ENCODE assay signal across 18 cellular contexts in genomic region chr15:36863551-36863950, GRCh38.
A peak's percentile ranks its signal among the peaks of the same experiment; 100 is the strongest.
DNase-seq lines count a peak whose midpoint lies in the region; ATAC-seq, FAIRE-seq and TF ChIP-seq lines count a peak whose summit lies in the region.
"Had no signal": no experiment of that assay in that cellular context is flagged by ENCODE, and none has a peak within 500 bp of the region (broad histone marks: within the 10 kb centered on the region; RNA-seq: fewer than 3 reads in every experiment).

No MANE protein-coding gene starts in this region.

- no peak overlapping the region for H3K14ac ChIP-seq in H1 (ENCODE audit: insufficient read length)

- H2BK12ac ChIP-seq in H1 (ENCODE audit: low read depth, low read length): no peak overlapping the region

- no peak for TF ChIP-seq RAD21 in H1 (IDR thresholded peaks at IDR 0.05 in 1 of 2, conservative IDR thresholded peaks at IDR 0.05 in 1 of 2; ENCODE audit: low read depth in 2 of 2, low read length in 2 of 2)

- no peak overlapping the region for H2AK5ac ChIP-seq in H1 (ENCODE audit: low read depth, low read length)

- no peak for TF ChIP-seq CTCF in H1 (IDR thresholded peaks at IDR 0.05; ENCODE audit: control extremely low read depth in 1 of 3, insufficient read depth in 1 of 3, low read depth in 1 of 3, low read length in 3 of 3)
- no peak for TF ChIP-seq CTCF in suprapubic skin (IDR thresholded peaks at IDR 0.05)

- TF ChIP-seq EP300 in H1 (IDR thresholded peaks at IDR 0.05; ENCODE audit: borderline replicate concordance in 1 of 2, low read depth in 2 of 2, low read length in 2 of 2) (no peak), suprapubic skin (IDR thresholded peaks at IDR 0.05) (no peak)

- H3K4me1 ChIP-seq in H1 (replicated peaks in 1 of 4; ENCODE audit: control insufficient read depth in 3 of 4, insufficient read depth in 4 of 4, low read length in 3 of 4) (no peaks in the 10 kb centered on the region; a peak in 1 of 7 replicates), suprapubic skin (no peaks in the 10 kb centered on the region)
- H3K4me1 ChIP-seq: A549 had no signal

- H4K91ac ChIP-seq in H1 (replicated peaks; ENCODE audit: insufficient read length, low read length): no peak overlapping the region

- H4K5ac ChIP-seq in H1 (ENCODE audit: insufficient read length, low read depth, low read length): no peak overlapping the region

- H3K23me2 ChIP-seq in H1 (ENCODE audit: low read depth, low read length): no peaks in the 10 kb centered on the region

- H2AFZ ChIP-seq in H1 (ENCODE audit: low read length): no peak overlapping the region

- DNase-seq in NCI-H345 (lab: John Stamatoyannopoulos, UW) (peak; percentile 1), NCI-H345 treated with DMSO at 0.1 percent for 48 hours (lab: John Stamatoyannopoulos, UW; ENCODE audit: unreplicated experiment) (no peak), NCI-H2227 (lab: John Stamatoyannopoulos, UW; ENCODE audit: unreplicated experiment) (peak; percentile 67), H1 (ENCODE audit: low read depth in 1 of 2, low spot score in 2 of 2) (no peak), NCI-H748 treated with DMSO at 0.1 percent for 48 hours (lab: John Stamatoyannopoulos, UW) (no peak), suprapubic skin (ENCODE audit: low spot score in 2 of 2) (no peak)
- DNase-seq: CD4-positive, alpha-beta memory T cell; DMS153; Kasumi-1; NCI-H146; NCI-H446 treated with DMSO at 0.1 percent for 48 hours; NCI-H774; SHP77; T-helper 1 cell had no signal

- no peak overlapping the region for H2BK20ac ChIP-seq in H1 (ENCODE audit: low read length)

- POLR2A ChIA-PET in H1 (lab: Charles Lee; ENCODE audit: partially characterized antibody): no interaction called here

- peak; percentile 7 for FAIRE-seq in H1 (lab: Jason Lieb, UNC)
- FAIRE-seq: A549, GM12891, GM19239 had no signal

- H3K56ac ChIP-seq in H1 (replicated peaks; ENCODE audit: insufficient read length, low read depth, low read length): no peak overlapping the region

- no peak overlapping the region for H3K27ac ChIP-seq in H1 (ENCODE audit: low read depth, low read length)
- no peak overlapping the region for H3K27ac ChIP-seq in suprapubic skin
- H3K27ac ChIP-seq: A549 had no signal

- H3K9me3 ChIP-seq in H1 (ENCODE audit: insufficient read depth in 2 of 2, low read depth in 1 of 2, low read length in 1 of 2): no peaks in the 10 kb centered on the region
- no peaks in the 10 kb centered on the region for H3K9me3 ChIP-seq in suprapubic skin
- H3K9me3 ChIP-seq: A549 had no signal

- no peak overlapping the region for H2BK15ac ChIP-seq in H1 (ENCODE audit: low read length)

- H4K8ac ChIP-seq in H1 (ENCODE audit: extremely low read depth, insufficient read depth, low read length): no peak overlapping the region

- ATAC-seq in GM21390 (IDR thresholded peaks at IDR 0.05; ENCODE audit: unreplicated experiment): no peak
- ATAC-seq: A549 had no signal

- 95% methylated on average over 4 of the region's 4 CpGs; no CpG with 5 or more reads in 1 of the 2 experiments for WGBS in H1 (ENCODE audit: extremely low coverage in 1 of 2, insufficient coverage in 1 of 2, insufficient read length in 1 of 2, insufficient replicate concordance in 2 of 2, low coverage in 1 of 2, low lambda C conversion rate in 2 of 2, missing lambda C conversion rate in 1 of 2), 2 experiments
- WGBS in suprapubic skin: 60% methylated on average over 4 of the region's 4 CpGs

- no peak overlapping the region for H3K4ac ChIP-seq in H1 (replicated peaks; ENCODE audit: insufficient read length, low read depth, low read length)

- H3K4me3 ChIP-seq in H1 (ENCODE audit: extremely low read depth in 1 of 4, insufficient read depth in 2 of 4, low read depth in 3 of 4, low read length in 4 of 4) (no peak overlapping the region), suprapubic skin (no peak overlapping the region)
- H3K4me3 ChIP-seq: A549 had no signal

- H2BK5ac ChIP-seq in H1 (ENCODE audit: low read depth, low read length): no peak overlapping the region

- H3K27me3 ChIP-seq in H1 (replicated peaks in 1 of 4; ENCODE audit: control insufficient read depth in 3 of 4, extremely low read depth in 1 of 4, insufficient read depth in 3 of 4, low read length in 3 of 4): peaks cover 0 to 3% (median 0%) of the 10 kb centered on the region in 4 experiments; a peak in 1 of 7 replicates
- H3K27me3 ChIP-seq in suprapubic skin: no peaks in the 10 kb centered on the region

- H4K20me1 ChIP-seq in H1 (replicated peaks in 1 of 2; ENCODE audit: control insufficient read depth in 1 of 2, insufficient read depth in 2 of 2, low read length in 2 of 2): no peaks in the 10 kb centered on the region

- H2BK120ac ChIP-seq in H1 (replicated peaks; ENCODE audit: low read depth, low read length): no peak overlapping the region

- TF ChIP-seq POLR2A in H1 (IDR thresholded peaks at IDR 0.05; ENCODE audit: control extremely low read depth in 1 of 2, low read depth in 2 of 2, low read length in 2 of 2): no peak
- TF ChIP-seq POLR2A in suprapubic skin (IDR thresholded peaks at IDR 0.05): no peak

- no peak overlapping the region for H3K18ac ChIP-seq in H1 (ENCODE audit: extremely low read depth, low read length)

- H3K79me1 ChIP-seq in H1 (ENCODE audit: low read depth, low read length): no peaks in the 10 kb centered on the region

- CTCF ChIA-PET in H1 (lab: Charles Lee; ENCODE audit: partially characterized antibody): no interaction called here

- H3K4me2 ChIP-seq in H1 (ENCODE audit: insufficient read depth in 1 of 2, low read depth in 2 of 2, low read length in 2 of 2): no peak overlapping the region
- H3K4me2 ChIP-seq: A549 had no signal

- no peaks in the 10 kb centered on the region for H3K36me3 ChIP-seq in H1 (ENCODE audit: control insufficient read depth in 2 of 4, insufficient read depth in 4 of 4, low read length in 3 of 4)
- no peaks in the 10 kb centered on the region for H3K36me3 ChIP-seq in suprapubic skin

- no peaks in the 10 kb centered on the region for H3K79me2 ChIP-seq in H1 (ENCODE audit: control insufficient read depth in 1 of 2, insufficient read depth in 2 of 2, low read length in 2 of 2)

- H3K9ac ChIP-seq in H1 (replicated peaks in 1 of 4; ENCODE audit: extremely low read depth in 1 of 4, low read depth in 3 of 4, low read length in 3 of 4): no peak overlapping the region

- H3K23ac ChIP-seq in H1 (ENCODE audit: insufficient read length): no peak overlapping the region

TF ChIP-seq in H1, 55 proteins besides CTCF, POLR2A, EP300 and RAD21:
- no peak for TF ChIP-seq SIX5 (IDR thresholded peaks at IDR 0.05; ENCODE audit: low read depth, low read length)
- no peak for TF ChIP-seq KDM1A (IDR thresholded peaks at IDR 0.05; ENCODE audit: borderline replicate concordance, low read length)
- no peak for TF ChIP-seq RNF2 (IDR thresholded peaks at IDR 0.05; ENCODE audit: borderline replicate concordance, low read depth, low read length, missing control alignments, poor library complexity, severe bottlenecking)
- TF ChIP-seq YY1 (IDR thresholded peaks at IDR 0.05; ENCODE audit: low read depth, low read length): no peak
- no peak for TF ChIP-seq TAF7 (optimal IDR thresholded peaks at IDR 0.05; ENCODE audit: borderline replicate concordance, low read depth, low read length)
- no peak for TF ChIP-seq RFX5 (IDR thresholded peaks at IDR 0.05; ENCODE audit: borderline replicate concordance, low read depth, low read length)
- no peak for TF ChIP-seq CBX5 (IDR thresholded peaks at IDR 0.05; ENCODE audit: low read depth, low read length)
- no peak for TF ChIP-seq NRF1 (IDR thresholded peaks at IDR 0.05; ENCODE audit: low read depth, low read length)
- no peak for TF ChIP-seq SRF (IDR thresholded peaks at IDR 0.05; ENCODE audit: low read depth, low read length)
- TF ChIP-seq, protein P1, sequence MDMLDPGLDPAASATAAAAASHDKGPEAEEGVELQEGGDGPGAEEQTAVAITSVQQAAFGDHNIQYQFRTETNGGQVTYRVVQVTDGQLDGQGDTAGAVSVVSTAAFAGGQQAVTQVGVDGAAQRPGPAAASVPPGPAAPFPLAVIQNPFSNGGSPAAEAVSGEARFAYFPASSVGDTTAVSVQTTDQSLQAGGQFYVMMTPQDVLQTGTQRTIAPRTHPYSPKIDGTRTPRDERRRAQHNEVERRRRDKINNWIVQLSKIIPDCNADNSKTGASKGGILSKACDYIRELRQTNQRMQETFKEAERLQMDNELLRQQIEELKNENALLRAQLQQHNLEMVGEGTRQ (IDR thresholded peaks at IDR 0.05; ENCODE audit: low read length): no peak
- no peak for TF ChIP-seq BACH1 (IDR thresholded peaks at IDR 0.05; ENCODE audit: low read length)
- TF ChIP-seq HDAC2 (IDR thresholded peaks at IDR 0.05; ENCODE audit: borderline replicate concordance in 1 of 2, low read depth in 2 of 2, low read length in 2 of 2): no peak
- TF ChIP-seq, protein P2, sequence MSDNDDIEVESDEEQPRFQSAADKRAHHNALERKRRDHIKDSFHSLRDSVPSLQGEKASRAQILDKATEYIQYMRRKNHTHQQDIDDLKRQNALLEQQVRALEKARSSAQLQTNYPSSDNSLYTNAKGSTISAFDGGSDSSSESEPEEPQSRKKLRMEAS (IDR thresholded peaks at IDR 0.05): no peak
- TF ChIP-seq KDM5A (IDR thresholded peaks at IDR 0.05; ENCODE audit: low read length): no peak
- no peak for TF ChIP-seq TAF1 (IDR thresholded peaks at IDR 0.05; ENCODE audit: low read depth, low read length)
- no peak for TF ChIP-seq SP4 (IDR thresholded peaks at IDR 0.05; ENCODE audit: low read length)

Comparison
In these comparisons a context has a peak if more than half of its experiments do, and no peak if none do; other contexts are left out.
1. DNase-seq: peak in NCI-H345 (single experiment) and NCI-H2227 (single experiment); none in NCI-H345 treated with DMSO at 0.1 percent for 48 hours (single experiment), H1 (0 of 2), NCI-H748 treated with DMSO at 0.1 percent for 48 hours (single experiment) and suprapubic skin (0 of 2).